Comparison of ENCODE assay signal across 8 cellular contexts in the genomic region with DNA sequence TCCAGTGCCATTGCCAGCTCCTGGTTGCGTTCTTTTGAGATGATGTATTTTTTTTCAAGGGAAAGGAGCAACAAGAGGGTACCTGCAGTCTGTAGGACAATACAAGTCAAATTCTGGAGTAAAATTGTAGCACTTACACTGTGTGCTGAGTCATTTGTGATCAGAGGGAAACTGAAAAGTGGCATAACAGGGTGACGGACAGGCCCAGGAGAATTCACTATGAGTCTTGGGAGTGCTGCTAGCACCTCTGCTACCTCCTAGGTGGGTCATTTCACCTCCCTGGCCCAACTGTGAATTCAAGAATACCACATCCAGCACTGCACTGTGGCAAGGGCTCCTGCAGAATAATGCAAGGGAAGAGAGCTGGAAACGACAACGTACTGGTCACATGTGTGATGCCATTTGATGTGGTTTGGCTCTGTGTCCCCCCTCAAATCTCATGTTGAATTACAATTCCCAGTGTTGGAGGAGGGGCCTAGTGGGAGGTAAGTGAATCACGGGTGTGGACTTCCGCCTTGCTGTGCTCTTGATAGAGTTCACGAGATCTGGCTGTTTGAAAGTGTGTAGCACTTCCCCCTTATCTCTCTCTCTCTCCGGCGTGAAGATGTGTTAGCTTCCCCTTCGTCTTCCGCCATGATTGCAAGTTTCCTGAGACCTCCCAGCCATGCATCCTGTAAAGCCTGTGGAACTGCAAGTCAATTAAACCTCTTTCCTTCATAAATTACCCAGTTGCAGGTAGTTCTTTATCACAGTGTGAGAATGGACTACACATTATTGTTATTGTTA.
A peak's percentile ranks its signal among the peaks of the same experiment; 100 is the strongest.
DNase-seq lines count a peak whose midpoint lies in the region; ATAC-seq, FAIRE-seq and TF ChIP-seq lines count a peak whose summit lies in the region.
"Not testable (repeated sequence)": the region's sequence is repeated elsewhere in the genome, so short reads cannot be mapped to it uniquely, and the experiment has no call there.

No MANE protein-coding gene starts in this region.

- H3K9me3 ChIP-seq in K562 (replicated peaks; ENCODE audit: control insufficient read depth, insufficient read depth, low read depth, low read length) = not testable (repeated sequence)

- in situ Hi-C loops in K562 (cut with MboI) = not testable (repeated sequence)

- H3K36me3 Mint-ChIP-seq in activated CD4-positive, alpha-beta T cell treated with anti-CD3 and anti-CD28 coated beads for 36 hours (ENCODE audit: low read depth); activated T-cell treated with anti-CD3 and anti-CD28 coated beads, Interleukin-2, amount 50 U/mL, for 24 hours (ENCODE audit: low read depth); activated naive CD4-positive, alpha-beta T cell treated with anti-CD3 and anti-CD28 coated beads, Interleukin-2, amount 50 U/mL, for 72 hours; natural killer cell treated with Interleukin-12 subunit alpha and Interleukin-12 subunit beta and Interleukin-15 and Interleukin-18, amount 100 ng/mL, for 72 hours: not testable (repeated sequence)
- H3K36me3 Mint-ChIP-seq in activated T-helper 1 cell treated with anti-CD3 and anti-CD28 coated beads, Interleukin-12 subunit alpha, Interleukin-12 subunit beta, Interleukin-2, Interleukin-4 antibody, amounts not matched to agents 30 ng/mL and 10 ng/mL and 1 ng/mL, durations not matched to agents 14 hours and 24 hours and 36 hours (ENCODE audit: low read depth) = peaks cover 12% of the 10 kb centered on the region

- WGBS in K562 (ENCODE audit: insufficient coverage, low coverage, missing lambda C conversion rate) = 62% methylated on average over 6 of the region's 11 CpGs

- peak; percentile 52 for ATAC-seq in activated CD4-positive, alpha-beta T cell treated with anti-CD3 and anti-CD28 coated beads for 36 hours
- peak; percentile 59 to 65 for ATAC-seq in activated naive CD4-positive, alpha-beta T cell treated with anti-CD3 and anti-CD28 coated beads, Interleukin-2, amount 50 U/mL, for 72 hours
- ATAC-seq in K562 = not testable (repeated sequence)
- peak; percentile 32 to 56 for ATAC-seq in natural killer cell treated with Interleukin-12 subunit alpha and Interleukin-12 subunit beta and Interleukin-15 and Interleukin-18, amount 100 ng/mL, for 72 hours
- peak; percentile 56 for ATAC-seq in stimulated activated naive CD8-positive, alpha-beta T cell treated with anti-CD3 and anti-CD28 coated beads, Interleukin-15, amount 100 ng/mL, for 72 hours

- H3K36me3 ChIP-seq in K562 (ENCODE audit: control insufficient read depth, insufficient read depth, low read length) = not testable (repeated sequence)

- H3K27me3 ChIP-seq in K562 (ENCODE audit: control insufficient read depth in 2 of 2, insufficient read depth in 2 of 2, low read length in 2 of 2) = not testable (repeated sequence)

- TF ChIP-seq EP300 in K562 (IDR thresholded peaks at IDR 0.05; ENCODE audit: low read length) = not testable (repeated sequence)

- not testable (repeated sequence) for TF ChIP-seq POLR2A in K562 (conservative IDR thresholded peaks at IDR 0.05)

- POLR2A ChIA-PET in activated CD4-positive, alpha-beta T cell treated with anti-CD3 and anti-CD28 coated beads for 36 hours (lab: Charles Lee); K562 (lab: Yijun Ruan, JAX): not testable (repeated sequence)

- not testable (repeated sequence) for TF ChIP-seq RAD21 in K562 (CRISPR knock-in tag; conservative IDR thresholded peaks at IDR 0.05 in 1 of 2, IDR thresholded peaks at IDR 0.05 in 1 of 2)

- H3K27me3 Mint-ChIP-seq in activated CD4-positive, alpha-beta T cell treated with anti-CD3 and anti-CD28 coated beads for 36 hours; activated T-cell treated with anti-CD3 and anti-CD28 coated beads, Interleukin-2, amount 50 U/mL, for 24 hours; activated T-helper 1 cell treated with anti-CD3 and anti-CD28 coated beads, Interleukin-12 subunit alpha, Interleukin-12 subunit beta, Interleukin-2, Interleukin-4 antibody, amounts not matched to agents 30 ng/mL and 10 ng/mL and 1 ng/mL, durations not matched to agents 14 hours and 24 hours and 36 hours (ENCODE audit: insufficient read depth); natural killer cell treated with Interleukin-12 subunit alpha and Interleukin-12 subunit beta and Interleukin-15 and Interleukin-18, amount 100 ng/mL, for 72 hours; stimulated activated naive CD8-positive, alpha-beta T cell treated with anti-CD3 and anti-CD28 coated beads, Interleukin-15, amount 100 ng/mL, for 72 hours: not testable (repeated sequence)

- not testable (repeated sequence) for BruUV-seq in K562 (replicated peaks; lab: Mats Ljungman, UMichigan)

- not testable (repeated sequence) for TF ChIP-seq CTCF in K562 (IDR thresholded peaks at IDR 0.05 in 2 of 3, conservative IDR thresholded peaks at IDR 0.05 in 1 of 3; ENCODE audit: insufficient read depth in 2 of 3, low read depth in 1 of 3, low read length in 3 of 3)

- H3K27ac ChIP-seq in K562 (ENCODE audit: extremely low read depth, low read depth, low read length) = not testable (repeated sequence)

- H3K4me1 Mint-ChIP-seq in activated CD4-positive, alpha-beta T cell treated with anti-CD3 and anti-CD28 coated beads for 36 hours = peaks cover 12% of the 10 kb centered on the region
- H3K4me1 Mint-ChIP-seq in activated T-cell treated with anti-CD3 and anti-CD28 coated beads, Interleukin-2, amount 50 U/mL, for 24 hours (ENCODE audit: low read depth) = peaks cover 14% of the 10 kb centered on the region
- H3K4me1 Mint-ChIP-seq in activated T-helper 1 cell treated with anti-CD3 and anti-CD28 coated beads, Interleukin-12 subunit alpha, Interleukin-12 subunit beta, Interleukin-2, Interleukin-4 antibody, amounts not matched to agents 30 ng/mL and 10 ng/mL and 1 ng/mL, durations not matched to agents 14 hours and 24 hours and 36 hours (ENCODE audit: low read depth); natural killer cell treated with Interleukin-12 subunit alpha and Interleukin-12 subunit beta and Interleukin-15 and Interleukin-18, amount 100 ng/mL, for 72 hours (ENCODE audit: low read depth in 2 of 2): not testable (repeated sequence)
- peaks cover 13% of the 10 kb centered on the region for H3K4me1 Mint-ChIP-seq in stimulated activated naive CD8-positive, alpha-beta T cell treated with anti-CD3 and anti-CD28 coated beads, Interleukin-15, amount 100 ng/mL, for 72 hours

- H3K4me3 Mint-ChIP-seq in activated CD4-positive, alpha-beta T cell treated with anti-CD3 and anti-CD28 coated beads for 36 hours; activated T-cell treated with anti-CD3 and anti-CD28 coated beads, Interleukin-2, amount 50 U/mL, for 24 hours; activated T-helper 1 cell treated with anti-CD3 and anti-CD28 coated beads, Interleukin-12 subunit alpha, Interleukin-12 subunit beta, Interleukin-2, Interleukin-4 antibody, amounts not matched to agents 30 ng/mL and 10 ng/mL and 1 ng/mL, durations not matched to agents 14 hours and 24 hours and 36 hours; natural killer cell treated with Interleukin-12 subunit alpha and Interleukin-12 subunit beta and Interleukin-15 and Interleukin-18, amount 100 ng/mL, for 72 hours; stimulated activated naive CD8-positive, alpha-beta T cell treated with anti-CD3 and anti-CD28 coated beads, Interleukin-15, amount 100 ng/mL, for 72 hours: not testable (repeated sequence)

- H3K27ac Mint-ChIP-seq in activated CD4-positive, alpha-beta T cell treated with anti-CD3 and anti-CD28 coated beads for 36 hours; activated naive CD4-positive, alpha-beta T cell treated with anti-CD3 and anti-CD28 coated beads, Interleukin-2, amount 50 U/mL, for 72 hours; natural killer cell treated with Interleukin-12 subunit alpha and Interleukin-12 subunit beta and Interleukin-15 and Interleukin-18, amount 100 ng/mL, for 72 hours; stimulated activated naive CD8-positive, alpha-beta T cell treated with anti-CD3 and anti-CD28 coated beads, Interleukin-15, amount 100 ng/mL, for 72 hours: not testable (repeated sequence)
- H3K27ac Mint-ChIP-seq in activated T-cell treated with anti-CD3 and anti-CD28 coated beads, Interleukin-2, amount 50 U/mL, for 24 hours = peak overlapping the region; percentile 1
- H3K27ac Mint-ChIP-seq in activated T-helper 1 cell treated with anti-CD3 and anti-CD28 coated beads, Interleukin-12 subunit alpha, Interleukin-12 subunit beta, Interleukin-2, Interleukin-4 antibody, amounts not matched to agents 30 ng/mL and 10 ng/mL and 1 ng/mL, durations not matched to agents 14 hours and 24 hours and 36 hours = peak overlapping the region; percentile 56

- not testable (repeated sequence) for H2AFZ ChIP-seq in K562 (ENCODE audit: low read depth, low read length)

- not testable (repeated sequence) for H3K4me3 ChIP-seq in K562

- DNase-seq in CD1c-positive myeloid dendritic cell (ENCODE audit: extremely low spot score) = peak; percentile 8
- not testable (repeated sequence) for DNase-seq in activated CD4-positive, alpha-beta T cell treated with anti-CD3 and anti-CD28 coated beads for 36 hours; activated T-cell treated with anti-CD3 and anti-CD28 coated beads, Interleukin-2, amount 50 U/mL, for 24 hours; activated T-helper 1 cell treated with anti-CD3 and anti-CD28 coated beads, Interleukin-12 subunit alpha, Interleukin-12 subunit beta, Interleukin-2, Interleukin-4 antibody, amounts not matched to agents 30 ng/mL and 10 ng/mL and 1 ng/mL, durations not matched to agents 14 hours and 24 hours and 36 hours (ENCODE audit: low spot score); activated naive CD4-positive, alpha-beta T cell treated with anti-CD3 and anti-CD28 coated beads, Interleukin-2, amount 50 U/mL, for 72 hours (ENCODE audit: low spot score in 2 of 2); natural killer cell treated with Interleukin-12 subunit alpha and Interleukin-12 subunit beta and Interleukin-15 and Interleukin-18, amount 100 ng/mL, for 72 hours (ENCODE audit: low spot score); stimulated activated naive CD8-positive, alpha-beta T cell treated with anti-CD3 and anti-CD28 coated beads, Interleukin-15, amount 100 ng/mL, for 72 hours
- DNase-seq in K562 (ENCODE audit: extremely low read depth in 1 of 4, low spot score in 3 of 4) = peak in 1 of 4 experiments; percentile 11

- H3K9me3 Mint-ChIP-seq in activated CD4-positive, alpha-beta T cell treated with anti-CD3 and anti-CD28 coated beads for 36 hours (ENCODE audit: low read depth); activated T-cell treated with anti-CD3 and anti-CD28 coated beads, Interleukin-2, amount 50 U/mL, for 24 hours; activated T-helper 1 cell treated with anti-CD3 and anti-CD28 coated beads, Interleukin-12 subunit alpha, Interleukin-12 subunit beta, Interleukin-2, Interleukin-4 antibody, amounts not matched to agents 30 ng/mL and 10 ng/mL and 1 ng/mL, durations not matched to agents 14 hours and 24 hours and 36 hours; activated naive CD4-positive, alpha-beta T cell treated with anti-CD3 and anti-CD28 coated beads, Interleukin-2, amount 50 U/mL, for 72 hours; natural killer cell treated with Interleukin-12 subunit alpha and Interleukin-12 subunit beta and Interleukin-15 and Interleukin-18, amount 100 ng/mL, for 72 hours; stimulated activated naive CD8-positive, alpha-beta T cell treated with anti-CD3 and anti-CD28 coated beads, Interleukin-15, amount 100 ng/mL, for 72 hours: not testable (repeated sequence)

- H4K20me1 ChIP-seq in K562 (replicated peaks; ENCODE audit: control insufficient read depth, insufficient read depth, low read length) = not testable (repeated sequence)

- H3K4me1 ChIP-seq in K562 (replicated peaks in 1 of 2; ENCODE audit: control insufficient read depth in 2 of 2, insufficient read depth in 2 of 2, low read length in 2 of 2) = not testable (repeated sequence)

- not testable (repeated sequence) for H3K79me2 ChIP-seq in K562 (ENCODE audit: control insufficient read depth, insufficient read depth, low read length)

- H3K9ac ChIP-seq in K562 (ENCODE audit: insufficient read depth in 1 of 2, low read depth in 2 of 2, low read length in 2 of 2) = not testable (repeated sequence)

- not testable (repeated sequence) for H3K9me1 ChIP-seq in K562 (ENCODE audit: control insufficient read depth, insufficient read depth, low read length)

- CTCF ChIA-PET in activated CD4-positive, alpha-beta T cell treated with anti-CD3 and anti-CD28 coated beads for 36 hours (lab: Charles Lee); K562 (lab: Yijun Ruan, JAX; ENCODE audit: low intra/inter-chr PET ratio): not testable (repeated sequence)

- H3K4me2 ChIP-seq in K562 (ENCODE audit: insufficient read depth, low read length) = not testable (repeated sequence)

- intact Hi-C loops in activated CD4-positive, alpha-beta T cell treated with anti-CD3 and anti-CD28 coated beads for 36 hours (cut with DNase I, micrococcal nuclease); activated T-helper 1 cell treated with anti-CD3 and anti-CD28 coated beads, Interleukin-12 subunit alpha, Interleukin-12 subunit beta, Interleukin-2, Interleukin-4 antibody, amounts not matched to agents 30 ng/mL and 10 ng/mL and 1 ng/mL, durations not matched to agents 14 hours and 24 hours and 36 hours (cut with micrococcal nuclease); K562 (cut with micrococcal nuclease): not testable (repeated sequence)

- FAIRE-seq in K562 (lab: Jason Lieb, UNC) = not testable (repeated sequence)
